ENCODE assay signal across 1 cellular context in genomic region chr9:124950050-124950718, GRCh38.
TF ChIP-seq lines count a peak whose summit lies in the region.

No MANE protein-coding gene starts in this region.

TF ChIP-seq in GM23338, 12 proteins besides CTCF, POLR2A, EP300 and RAD21 (continued from another document):
- no peak for TF ChIP-seq ZNF462 (CRISPR knock-in tag; IDR thresholded peaks at IDR 0.05)
